ENCODE assay signal across 16 cellular contexts in the genomic region with DNA sequence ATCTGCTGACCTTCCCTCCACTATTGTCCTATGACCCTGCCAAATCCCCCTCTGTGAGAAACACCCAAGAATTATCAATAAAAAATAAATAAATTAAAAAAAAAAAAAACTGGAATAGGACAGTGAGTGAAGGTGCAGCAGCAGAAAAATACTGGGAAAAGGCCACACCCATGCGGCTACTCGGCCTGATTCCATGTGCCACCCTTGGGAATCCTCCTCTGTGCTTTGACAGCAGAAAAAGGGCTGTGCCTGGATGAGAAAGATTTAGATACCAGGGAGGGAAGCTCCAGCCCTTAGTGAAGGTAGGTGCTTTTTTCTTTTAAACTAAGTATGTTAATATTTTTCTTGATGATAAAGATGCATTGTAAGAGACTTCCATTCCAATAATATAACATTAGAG.
DNase-seq lines count a peak whose midpoint lies in the region; ATAC-seq and TF ChIP-seq lines count a peak whose summit lies in the region.
"Had no signal": no experiment of that assay in that cellular context is flagged by ENCODE, and none has a peak within 500 bp of the region (broad histone marks: within the 10 kb centered on the region; RNA-seq: fewer than 3 reads in every experiment).

No MANE protein-coding gene starts in this region.

- intact Hi-C loops in left ventricle myocardium inferior (cut with micrococcal nuclease) (no loop called here), heart left ventricle (cut with DNase I) (no loop called here), sciatic nerve (cut with DNase I) (no loop called here)

- H3K4me3 Mint-ChIP-seq in activated naive CD4-positive, alpha-beta T cell treated with anti-CD3 and anti-CD28 coated beads, Interleukin-2, amount 10 ng/mL, durations not matched to agents 7 days and 5 days = no peak overlapping the region
- H3K4me3 Mint-ChIP-seq: CD8-positive, alpha-beta T cell; H9 had no signal

- H3K27me3 Mint-ChIP-seq in activated naive CD4-positive, alpha-beta T cell treated with anti-CD3 and anti-CD28 coated beads, Interleukin-2, amount 10 ng/mL, durations not matched to agents 7 days and 5 days = no peaks in the 10 kb centered on the region

- CTCF ChIA-PET in activated naive CD4-positive, alpha-beta T cell treated with anti-CD3 and anti-CD28 coated beads, Interleukin-2, amount 10 ng/mL, durations not matched to agents 7 days and 5 days (lab: Charles Lee) = no interaction called here

- WGBS in heart left ventricle, 4 donors = 47 to 60% (median 57%) methylated on average over 2 of the region's 2 CpGs

- no peak for ATAC-seq in heart left ventricle
- peak; percentile 64 for ATAC-seq in sciatic nerve
- ATAC-seq in HG02623 (IDR thresholded peaks at IDR 0.05; ENCODE audit: unreplicated experiment) = no peak
- ATAC-seq: CD8-positive, alpha-beta T cell; HepG2 had no signal

- no peaks in the 10 kb centered on the region for H3K4me1 Mint-ChIP-seq in activated naive CD4-positive, alpha-beta T cell treated with anti-CD3 and anti-CD28 coated beads, Interleukin-2, amount 10 ng/mL, durations not matched to agents 7 days and 5 days
- H3K4me1 Mint-ChIP-seq: H9 had no signal

- no peaks in the 10 kb centered on the region for H3K9me3 ChIP-seq in left ventricle myocardium inferior (replicated peaks)
- H3K9me3 ChIP-seq in heart left ventricle = no peaks in the 10 kb centered on the region

- no peaks in the 10 kb centered on the region for H3K36me3 Mint-ChIP-seq in activated naive CD4-positive, alpha-beta T cell treated with anti-CD3 and anti-CD28 coated beads, Interleukin-2, amount 10 ng/mL, durations not matched to agents 7 days and 5 days
- H3K36me3 Mint-ChIP-seq: CD8-positive, alpha-beta T cell had no signal

- H3K4me3 ChIP-seq in left ventricle myocardium inferior = no peak overlapping the region
- H3K4me3 ChIP-seq in heart left ventricle = no peak overlapping the region
- H3K4me3 ChIP-seq: BLaER1 treated with 17β-estradiol and CSF1 and Interleukin-3, amounts not matched to agents 10 nM and 100 nM had no signal

- H3K4me1 ChIP-seq in left ventricle myocardium inferior = peaks cover 16% of the 10 kb centered on the region
- peaks cover 0 to 13% (median 6%) of the 10 kb centered on the region in 12 donors for H3K4me1 ChIP-seq in heart left ventricle
- H3K4me1 ChIP-seq: BLaER1 treated with 17β-estradiol and CSF1 and Interleukin-3, amounts not matched to agents 10 nM and 100 nM had no signal

- H3K27me3 ChIP-seq in left ventricle myocardium inferior (ENCODE audit: low read depth) (no peaks in the 10 kb centered on the region), heart left ventricle (no peaks in the 10 kb centered on the region)
- H3K27me3 ChIP-seq: BLaER1 treated with 17β-estradiol and CSF1 and Interleukin-3, amounts not matched to agents 10 nM and 100 nM had no signal

- H3K27ac ChIP-seq in left ventricle myocardium inferior (replicated peaks) (no peak overlapping the region), heart left ventricle (no peak overlapping the region)
- H3K27ac ChIP-seq: BLaER1 treated with 17β-estradiol and CSF1 and Interleukin-3, amounts not matched to agents 10 nM and 100 nM had no signal

- H3K36me3 ChIP-seq in left ventricle myocardium inferior (no peaks in the 10 kb centered on the region), heart left ventricle (no peaks in the 10 kb centered on the region)
- H3K36me3 ChIP-seq: BLaER1 treated with 17β-estradiol and CSF1 and Interleukin-3, amounts not matched to agents 10 nM and 100 nM had no signal

- TF ChIP-seq POLR2A in heart left ventricle (IDR thresholded peaks at IDR 0.05) = no peak

- peak; percentile 7 for DNase-seq in NCI-H345 (lab: John Stamatoyannopoulos, UW)
- DNase-seq in NCI-H345 treated with DMSO at 0.1 percent for 48 hours (lab: John Stamatoyannopoulos, UW; ENCODE audit: unreplicated experiment) = no peak
- peak; percentile 33 for DNase-seq in left ventricle myocardium inferior
- no peak for DNase-seq in heart left ventricle
- peak; percentile 37 for DNase-seq in NCI-H748 treated with DMSO at 0.1 percent for 48 hours (lab: John Stamatoyannopoulos, UW)
- DNase-seq in sciatic nerve (ENCODE audit: low spot score) = no peak
- no peak for DNase-seq in activated naive CD4-positive, alpha-beta T cell treated with anti-CD3 and anti-CD28 coated beads, Interleukin-2, amount 10 ng/mL, durations not matched to agents 7 days and 5 days
- DNase-seq: 8988T; Calu3; CD8-positive, alpha-beta T cell; DMS79 treated with DMSO at 0.1 percent for 48 hours; GF-D8; H9 had no signal

- H3K27ac Mint-ChIP-seq in activated naive CD4-positive, alpha-beta T cell treated with anti-CD3 and anti-CD28 coated beads, Interleukin-2, amount 10 ng/mL, durations not matched to agents 7 days and 5 days = no peak overlapping the region
- H3K27ac Mint-ChIP-seq: CD8-positive, alpha-beta T cell; H9 had no signal

- TF ChIP-seq CTCF in left ventricle myocardium inferior (IDR thresholded peaks at IDR 0.05; ENCODE audit: borderline replicate concordance) = no peak
- no peak for TF ChIP-seq CTCF in heart left ventricle (IDR thresholded peaks at IDR 0.05)

- no peaks in the 10 kb centered on the region for H3K9me3 Mint-ChIP-seq in activated naive CD4-positive, alpha-beta T cell treated with anti-CD3 and anti-CD28 coated beads, Interleukin-2, amount 10 ng/mL, durations not matched to agents 7 days and 5 days

Comparison
In these comparisons a context has a peak if more than half of its experiments do, and no peak if none do; other contexts are left out.
1. DNase-seq: peak in NCI-H345 (single experiment), left ventricle myocardium inferior (single experiment) and NCI-H748 treated with DMSO at 0.1 percent for 48 hours (single experiment); none in NCI-H345 treated with DMSO at 0.1 percent for 48 hours (single experiment), heart left ventricle (0 of 5), sciatic nerve (single experiment) and activated naive CD4-positive, alpha-beta T cell treated with anti-CD3 and anti-CD28 coated beads, Interleukin-2, amount 10 ng/mL, durations not matched to agents 7 days and 5 days (single experiment).